In the genomic region with DNA sequence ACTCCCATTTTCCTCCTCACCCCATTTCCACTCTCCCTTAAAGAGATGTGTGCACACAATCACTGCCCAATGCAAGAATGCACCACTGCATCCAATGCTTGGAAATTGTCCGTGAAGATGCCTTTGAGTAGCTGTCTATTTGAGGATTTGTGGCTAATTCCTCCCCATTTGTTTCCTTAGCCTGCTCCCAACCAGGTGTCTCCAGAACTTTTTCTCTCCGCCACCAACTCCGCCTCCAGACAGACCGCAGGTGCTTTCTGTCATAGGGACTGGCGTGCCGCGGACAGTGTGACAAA, we compare ENCODE assay signal across 8 cellular contexts. TPM values are rescaled to one million over a fixed set of nuclear protein-coding genes. Genes with fewer than 3 reads are reported as not detected.
DNase-seq lines count a peak whose midpoint lies in the region; ATAC-seq and TF ChIP-seq lines count a peak whose summit lies in the region.

No MANE protein-coding gene starts in this region.

- H3K9me3 ChIP-seq in Panc1 (ENCODE audit: control insufficient read depth, insufficient read depth, low read depth, low read length) = no peaks in the 10 kb centered on the region
- no peaks in the 10 kb centered on the region for H3K9me3 ChIP-seq in esophagus squamous epithelium

- H3K4me1 ChIP-seq in Panc1 (ENCODE audit: control insufficient read depth, insufficient read depth, low read length) (peaks cover 19% of the 10 kb centered on the region), esophagus squamous epithelium (peaks cover 15 to 85% (median 33%) of the 10 kb centered on the region in 3 donors)

- H3K27me3 ChIP-seq in Panc1 (ENCODE audit: control insufficient read depth, insufficient read depth, low read length) (no peaks in the 10 kb centered on the region), esophagus squamous epithelium (no peaks in the 10 kb centered on the region)

- H3K27ac ChIP-seq in C4-2B (peak overlapping the region; percentile 87), Panc1 (ENCODE audit: low read length) (peak overlapping the region; percentile 84), esophagus squamous epithelium (peak overlapping the region; percentile 93 to 97 (median 94))

- WGBS in esophagus squamous epithelium, 2 donors = 0% methylated on average over 1 to 7 of the region's 7 CpGs

- DNase-seq in Panc1 (ENCODE audit: low read depth, low spot score) (no peak), esophagus squamous epithelium (lab: John Stamatoyannopoulos, UW) (no peak), skeletal muscle cell (ENCODE audit: low read depth) (no peak), NCI-H1930 (lab: John Stamatoyannopoulos, UW) (no peak), NCI-H526 treated with DMSO at 0.1 percent for 48 hours (lab: John Stamatoyannopoulos, UW) (no peak)

- ATAC-seq in GM21723 (IDR thresholded peaks at IDR 0.05; ENCODE audit: unreplicated experiment) (peak; percentile 14), Panc1 (peak; percentile 18), GM19452 (IDR thresholded peaks at IDR 0.05; ENCODE audit: unreplicated experiment) (no peak)

- intact Hi-C loops in Panc1 (cut with micrococcal nuclease; ENCODE audit: unreplicated experiment) (no loop called here), esophagus squamous epithelium (cut with DNase I) (loop anchor here (10.0 kb wide), 1 partner anchor 56 kb away; no protein-coding TSS in a partner anchor)

- POLR2A ChIA-PET in Panc1 (lab: Charles Lee) = no interaction called here

- CTCF ChIA-PET in Panc1 (lab: Charles Lee) = no interaction called here

- in situ Hi-C loops in Panc1 (cut with HindIII; ENCODE audit: low pct_unique_long_range_greater_than_20kb, low sequenced_read_pairs) = no loop called here

- H3K36me3 ChIP-seq in Panc1 (ENCODE audit: control insufficient read depth, insufficient read depth, low read length) (peaks cover 7% of the 10 kb centered on the region), esophagus squamous epithelium (no peaks in the 10 kb centered on the region)

- TF ChIP-seq POLR2A in esophagus squamous epithelium (IDR thresholded peaks at IDR 0.05) = no peak

- TF ChIP-seq CTCF in C4-2B (conservative IDR thresholded peaks at IDR 0.05) (no peak), Panc1 (IDR thresholded peaks at IDR 0.05) (no peak), esophagus squamous epithelium (IDR thresholded peaks at IDR 0.05) (no peak)

- H3K4me3 ChIP-seq in Panc1 (ENCODE audit: low read depth in 2 of 2, low read length in 2 of 2) (peak overlapping the region; percentile 93 to 95), esophagus squamous epithelium (peak overlapping the region; percentile 74 to 86 (median 81)), skeletal muscle cell (ENCODE audit: low read depth, low read length) (peak overlapping the region; percentile 95)

- BruUV-seq in Panc1 (replicated peaks; lab: Mats Ljungman, UMichigan) = no TSS peak

RNA-seq across cellular contexts. Expression of gene TM9SF2, which starts 0.5 kb away (rescaled TPM):
- total RNA-seq in Panc1 (2021; ENCODE audit: unreplicated experiment) (67.9 TPM), esophagus squamous epithelium (100 to 1,000 TPM in 1 of 4 donors, 10 to 100 TPM in 3; 60.5 to 118 (median 79.0) TPM)
- polyA plus RNA-seq in Panc1 (2012; ENCODE audit: insufficient read length) = 36.0 TPM
